17 cellular contexts compared by ENCODE assay signal in the genomic region with DNA sequence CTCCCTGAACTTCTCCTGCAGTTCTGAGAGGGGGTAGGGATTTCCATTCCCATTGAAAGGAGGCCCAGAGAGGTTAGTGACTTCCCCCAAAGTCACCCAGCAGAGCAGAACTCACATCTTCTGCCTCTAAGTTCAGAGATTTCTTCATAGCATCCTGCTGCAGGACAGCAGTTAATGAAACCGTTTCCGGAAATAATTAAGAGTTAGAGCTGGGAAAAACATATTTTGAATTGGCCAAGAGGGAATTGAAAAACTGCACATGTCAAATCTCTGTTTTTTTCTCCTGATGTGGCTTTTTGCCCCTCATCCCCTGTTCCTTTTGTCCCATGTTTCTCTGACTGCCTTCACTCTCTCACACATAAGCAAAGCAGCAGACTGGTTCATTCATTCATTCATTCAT.
"Had no signal": no experiment of that assay in that cellular context is flagged by ENCODE, and none has a peak within 500 bp of the region (broad histone marks: within the 10 kb centered on the region; RNA-seq: fewer than 3 reads in every experiment).

No MANE protein-coding gene starts in this region.

- H3K4me3 ChIP-seq: gastroesophageal sphincter, left lung, lung, smooth muscle cell had no signal

- ATAC-seq: esophagus mucosa, gastroesophageal sphincter, left lung, right cardiac atrium had no signal

- H3K9me3 ChIP-seq: gastroesophageal sphincter, left lung, neutrophil had no signal

- H3K4me1 Mint-ChIP-seq: immature natural killer cell, naive B cell had no signal

- H3K36me3 Mint-ChIP-seq: immature natural killer cell, naive B cell had no signal

- H3K27me3 ChIP-seq: left lung had no signal

- H3K4me3 Mint-ChIP-seq: immature natural killer cell, naive B cell had no signal

- H3K27ac Mint-ChIP-seq: immature natural killer cell, naive B cell had no signal

- H3K9me3 Mint-ChIP-seq: immature natural killer cell, naive B cell had no signal

- H3K36me3 ChIP-seq: gastroesophageal sphincter, left lung, neutrophil had no signal

- H3K27ac ChIP-seq: gastroesophageal sphincter, left lung, neutrophil had no signal

- DNase-seq: cortex of kidney; effector memory CD4-positive, alpha-beta T cell; foreskin fibroblast; glutamatergic neuron; immature natural killer cell; left lung; mesendoderm; naive B cell; right cardiac atrium; stimulated activated CD4-positive, alpha-beta T cell treated with anti-CD3 and anti-CD28 coated beads, Interleukin-2, amount 100 ng/mL, for 48 hours; stimulated activated naive CD4-positive, alpha-beta T cell treated with Interleukin-2 at 50 U/mL for 16 hours; trophoblast cell had no signal
